Comparison of ENCODE assay signal across 8 cellular contexts in genomic region chr7:726084-726853, GRCh38. TPM values are rescaled to one million over a fixed set of nuclear protein-coding genes. Genes with fewer than 3 reads are reported as not detected.
DNase-seq lines count a peak whose midpoint lies in the region; ATAC-seq and TF ChIP-seq lines count a peak whose summit lies in the region.

TSS of gene DNAAF5 (plus strand) at chr7:726699. CDS start at chr7:726721, 22 bp downstream.

- H3K79me2 ChIP-seq in ACC112 (ENCODE audit: control insufficient read depth, insufficient read depth, low read length, unreplicated experiment) (peaks cover 30% of the 10 kb centered on the region), mammary epithelial cell (ENCODE audit: insufficient read depth, low read length) (peaks cover 72% of the 10 kb centered on the region)

- peak; percentile 85 for DNase-seq in NCI-H2171 (lab: John Stamatoyannopoulos, UW)
- peak; percentile 90 for DNase-seq in WERI-Rb-1
- peak; percentile 74 for DNase-seq in mammary epithelial cell
- DNase-seq in inferior parietal cortex (ENCODE audit: extremely low spot score), result peak; percentile 91
- DNase-seq in spleen, result peak; percentile 96

- no peaks in the 10 kb centered on the region for H3K27me3 ChIP-seq in ACC112 (ENCODE audit: insufficient read depth, low read length)
- H3K27me3 ChIP-seq in WERI-Rb-1 (ENCODE audit: insufficient read depth, low read depth, severe bottlenecking), result no peaks in the 10 kb centered on the region
- no peaks in the 10 kb centered on the region for H3K27me3 ChIP-seq in mammary epithelial cell (ENCODE audit: insufficient read depth, low read length)
- H3K27me3 ChIP-seq in spleen (replicated peaks in 1 of 7), result no peaks in the 10 kb centered on the region

- peak within 1 kb of the TSS; percentile 92 for H3K4me3 ChIP-seq in ACC112 (ENCODE audit: low read depth, low read length)
- peak within 1 kb of the TSS; percentile 69 for H3K4me3 ChIP-seq in WERI-Rb-1 (ENCODE audit: low read depth, low read length)
- H3K4me3 ChIP-seq in mammary epithelial cell (replicated peaks in 1 of 3; ENCODE audit: insufficient read depth in 1 of 3, low read depth in 2 of 3, low read length in 3 of 3), result peak within 1 kb of the TSS; percentile 55 to 79 (median 66)
- peak within 1 kb of the TSS; percentile 67 to 100 (median 99) for H3K4me3 ChIP-seq in spleen

- H3K9me3 ChIP-seq in WERI-Rb-1 (ENCODE audit: severe bottlenecking), result no peaks in the 10 kb centered on the region
- peaks cover 25% of the 10 kb centered on the region for H3K9me3 ChIP-seq in mammary epithelial cell (replicated peaks; ENCODE audit: insufficient read depth, low read length)
- H3K9me3 ChIP-seq in spleen, result peaks cover 0 to 6% (median 2%) of the 10 kb centered on the region in 8 donors

- H3K4me1 ChIP-seq in ACC112 (ENCODE audit: control insufficient read depth, insufficient read depth, low read length, unreplicated experiment), result peaks cover 14% of the 10 kb centered on the region
- peaks cover 24% of the 10 kb centered on the region for H3K4me1 ChIP-seq in mammary epithelial cell (ENCODE audit: insufficient read depth, low read length)
- peaks cover 6 to 32% (median 24%) of the 10 kb centered on the region in 6 donors for H3K4me1 ChIP-seq in spleen

- H3K27ac ChIP-seq in ACC112 (ENCODE audit: low read depth, low read length), result 0 out of 2 replicates have a peak within 1 kb of the TSS, but pooled peaks have one; percentile 8
- peak within 1 kb of the TSS; percentile 68 for H3K27ac ChIP-seq in WERI-Rb-1
- H3K27ac ChIP-seq in mammary epithelial cell (ENCODE audit: insufficient read depth, low read depth, low read length), result peak within 1 kb of the TSS; percentile 34
- H3K27ac ChIP-seq in spleen, result peak within 1 kb of the TSS in 7 of 8 donors; percentile 10 to 83 (median 75)

- in situ Hi-C loops in mammary epithelial cell (cut with MboI; ENCODE audit: low sequenced_read_pairs in 2 of 2), result no loop called here

- dilution Hi-C loops in mammary epithelial cell (cut with HindIII; ENCODE audit: low sequenced_read_pairs), result no loop called here

- intact Hi-C loops in mammary epithelial cell (cut with micrococcal nuclease), result loop anchor here (2.0 kb wide), 1 partner anchor 207 kb away; the partner anchor contains the start of gene PDGFA
- intact Hi-C loops in spleen (cut with DNase I; ENCODE audit: low total_unique reads), result no loop called here

- ATAC-seq in GM18861 (IDR thresholded peaks at IDR 0.05; ENCODE audit: unreplicated experiment) (peak; percentile 81), HG03095 (IDR thresholded peaks at IDR 0.05; ENCODE audit: unreplicated experiment) (peak; percentile 82)

- H3K9ac ChIP-seq in mammary epithelial cell (ENCODE audit: insufficient read depth, low read length), result no peak within 1 kb of the TSS

- H3K4me2 ChIP-seq in mammary epithelial cell (ENCODE audit: insufficient read depth, low read depth, low read length), result peak within 1 kb of the TSS; percentile 95

- H2AFZ ChIP-seq in ACC112 (ENCODE audit: low read length, unreplicated experiment) (peak within 1 kb of the TSS; percentile 97), mammary epithelial cell (ENCODE audit: low read depth, low read length) (peak within 1 kb of the TSS; percentile 82)

- no peaks in the 10 kb centered on the region for H4K20me1 ChIP-seq in mammary epithelial cell (ENCODE audit: insufficient read depth, low read length)

- CTCF ChIA-PET in mammary epithelial cell (lab: Charles Lee; ENCODE audit: low non-redundant PET), result no interaction called here

- 23% methylated on average over 14 of the region's 56 CpGs for WGBS in mammary epithelial cell (ENCODE audit: low coverage, missing lambda C conversion rate)
- WGBS in spleen, 5 donors, result 8 to 54% (median 13%) methylated on average over 11 to 56 of the region's 56 CpGs

- TF ChIP-seq CTCF in WERI-Rb-1 (IDR thresholded peaks at IDR 0.05; ENCODE audit: low read depth, low read length) (no peak), mammary epithelial cell (conservative IDR thresholded peaks at IDR 0.05 in 1 of 2, IDR thresholded peaks at IDR 0.05 in 1 of 2; ENCODE audit: extremely low read depth in 1 of 2, insufficient read depth in 1 of 2, low read depth in 1 of 2, low read length in 2 of 2) (no peak), spleen (IDR thresholded peaks at IDR 0.05 in 8 of 11, conservative IDR thresholded peaks at IDR 0.05 in 3 of 11) (peak in 1 of 11 experiments; percentile 19)

- H3K36me3 ChIP-seq in ACC112 (ENCODE audit: insufficient read depth, low read length) (peaks cover 23% of the 10 kb centered on the region; the same call in 1 of the 2 replicates), WERI-Rb-1 (peaks cover 26% of the 10 kb centered on the region), mammary epithelial cell (ENCODE audit: insufficient read depth, low read length) (peaks cover 7% of the 10 kb centered on the region), spleen (peaks cover 0 to 22% (median 11%) of the 10 kb centered on the region in 6 donors)

- TSS peak; percentile 77 for BruUV-seq in mammary epithelial cell (replicated peaks; lab: Mats Ljungman, UMichigan)

- peak in 1 of 3 donors; percentile 3 for TF ChIP-seq POLR2A in spleen (IDR thresholded peaks at IDR 0.05)

RNA-seq across cellular contexts. Expression of gene DNAAF5, which starts in this region (rescaled TPM):
- total RNA-seq in mammary epithelial cell (10 to 100 TPM; 27.8 to 34.0 TPM), spleen (10 to 100 TPM; 13.7 to 22.4 (median 21.2) TPM)
- polyA plus RNA-seq in mammary epithelial cell (52.4 TPM), spleen (1 to 10 TPM; 7.5 to 8.4 (median 7.7) TPM)
- polyA minus RNA-seq in mammary epithelial cell, result 64.4 TPM

Comparison
In these comparisons a context has a peak if more than half of its experiments do, and no peak if none do; other contexts are left out.
1. Peak in every context shown above with its lines: DNase-seq, ATAC-seq, H3K4me3 ChIP-seq and H3K27ac ChIP-seq.
2. H3K27ac ChIP-seq: peak in every context shown above with its lines; median percentile 75 in spleen; 68 in WERI-Rb-1; 34 in mammary epithelial cell; 8 in ACC112.